10 cellular contexts compared by ENCODE assay signal in genomic region chr21:42937034-42937940, GRCh38. TPM values are rescaled to one million over a fixed set of nuclear protein-coding genes. Genes with fewer than 3 reads are reported as not detected.
DNase-seq lines count a peak whose midpoint lies in the region; TF ChIP-seq lines count a peak whose summit lies in the region.
"Not testable (repeated sequence)": the region's sequence is repeated elsewhere in the genome, so short reads cannot be mapped to it uniquely, and the experiment has no call there.
"Had no signal": no experiment of that assay in that cellular context is flagged by ENCODE, and none has a peak within 500 bp of the region (broad histone marks: within the 10 kb centered on the region; RNA-seq: fewer than 3 reads in every experiment).

No MANE protein-coding gene starts in this region.

- POLR2A ChIA-PET in RWPE1 (lab: Yijun Ruan, JAX; ENCODE audit: low non-redundant PET): not testable (repeated sequence)

- peaks cover 13% of the 10 kb centered on the region for H3F3A ChIP-seq in neural progenitor cell (ENCODE audit: low read depth)

- DNase-seq in GM12865 (ENCODE audit: low read depth) (peak; percentile 38), NB4 (ENCODE audit: low read depth) (peak; percentile 33)
- not testable (repeated sequence) for DNase-seq in RWPE1 (ENCODE audit: low spot score); neural progenitor cell (ENCODE audit: low spot score); type B pancreatic cell (ENCODE audit: extremely low spot score, unreplicated experiment)

- not testable (repeated sequence) for H3K36me3 ChIP-seq in HUES6 (ENCODE audit: control insufficient read depth, insufficient read depth, low read length); iPS-20b (ENCODE audit: insufficient read depth, low read depth, low read length); neural progenitor cell

- H4K20me1 ChIP-seq in neural progenitor cell (ENCODE audit: low read depth): not testable (repeated sequence)

- H3K4me1 ChIP-seq in HUES6 (ENCODE audit: control insufficient read depth, insufficient read depth, low read length) (peaks cover 35% of the 10 kb centered on the region), iPS-20b (ENCODE audit: insufficient read depth, low read length) (peaks cover 24% of the 10 kb centered on the region)
- not testable (repeated sequence) for H3K4me1 ChIP-seq in neural progenitor cell

- not testable (repeated sequence) for TF ChIP-seq POLR2A in NB4 (IDR thresholded peaks at IDR 0.05; ENCODE audit: extremely low read depth, insufficient read length)

- H3K4me2 ChIP-seq in neural progenitor cell: peak overlapping the region; percentile 51

- H3K27ac ChIP-seq in HUES6 (ENCODE audit: low read depth, low read length) (peak overlapping the region; percentile 83), RWPE1 (peak overlapping the region; percentile 17; the same call in 1 of the 2 replicates), iPS-20b (ENCODE audit: low read length) (peak overlapping the region; percentile 95)
- not testable (repeated sequence) for H3K27ac ChIP-seq in neural progenitor cell

- H3K9ac ChIP-seq in HUES6 (ENCODE audit: low read length) (peak overlapping the region; percentile 68), iPS-20b (ENCODE audit: low read depth, low read length) (peak overlapping the region; percentile 81; the same call in 1 of the 2 replicates)
- not testable (repeated sequence) for H3K9ac ChIP-seq in neural progenitor cell

- H3K9me3 Mint-ChIP-seq in brain, neural progenitor cell, type B pancreatic cell: not testable (repeated sequence)

- H3K79me2 ChIP-seq in neural progenitor cell (ENCODE audit: low read depth): not testable (repeated sequence)

- not testable (repeated sequence) for H3K27me3 ChIP-seq in HUES6 (ENCODE audit: control insufficient read depth, insufficient read depth, low read length); iPS-20b (ENCODE audit: insufficient read depth, low read length); neural progenitor cell

- not testable (repeated sequence) for H3K9me3 ChIP-seq in HUES6 (ENCODE audit: control insufficient read depth, insufficient read depth, low read depth, low read length); iPS-20b (ENCODE audit: insufficient read depth, low read depth, low read length); neural progenitor cell (ENCODE audit: low read depth)

- not testable (repeated sequence) for H3K4me3 Mint-ChIP-seq in brain, neural progenitor cell
- peak overlapping the region; percentile 5 for H3K4me3 Mint-ChIP-seq in type B pancreatic cell

- H3K36me3 Mint-ChIP-seq in brain, neural progenitor cell, type B pancreatic cell: not testable (repeated sequence)

- H2AFZ ChIP-seq in neural progenitor cell (replicated peaks): peak overlapping the region; percentile 60

- not testable (repeated sequence) for H3K27me3 Mint-ChIP-seq in brain; neural progenitor cell (ENCODE audit: insufficient read depth, low read depth); type B pancreatic cell

- H3K27ac Mint-ChIP-seq in brain (peak overlapping the region in 3 of 5 experiments; percentile 34 to 95 (median 54)), type B pancreatic cell (peak overlapping the region; percentile 35)
- H3K27ac Mint-ChIP-seq in neural progenitor cell: not testable (repeated sequence)

- not testable (repeated sequence) for H3K4me3 ChIP-seq in GM12865 (ENCODE audit: low read depth, low read length); HUES6 (ENCODE audit: low read depth, low read length); NB4 (ENCODE audit: low read depth, low read length); neural progenitor cell
- 0 out of 2 replicates have a peak overlapping the region, but pooled peaks have one; percentile 27 for H3K4me3 ChIP-seq in iPS-20b (ENCODE audit: low read length)

- CTCF ChIA-PET in RWPE1 (lab: Yijun Ruan, JAX): interaction anchor here (0.5 kb wide), 1 partner anchor 66 kb away, joined by 3 read pairs; no protein-coding TSS in a partner anchor

- H3K4me1 Mint-ChIP-seq in brain (peaks cover 17% of the 10 kb centered on the region), type B pancreatic cell (ENCODE audit: unreplicated experiment) (peaks cover 28% of the 10 kb centered on the region)
- not testable (repeated sequence) for H3K4me1 Mint-ChIP-seq in neural progenitor cell

- TF ChIP-seq CTCF in GM12865 (IDR thresholded peaks at IDR 0.05; ENCODE audit: insufficient read depth, low read depth, low read length, missing control alignments); NB4 (IDR thresholded peaks at IDR 0.05; ENCODE audit: low read depth, low read length); RWPE1 (conservative IDR thresholded peaks at IDR 0.05; ENCODE audit: low read depth); brain (conservative IDR thresholded peaks at IDR 0.05); neural progenitor cell (IDR thresholded peaks at IDR 0.05); type B pancreatic cell (conservative IDR thresholded peaks at IDR 0.05): not testable (repeated sequence)

RNA-seq across cellular contexts. Expression of gene ERVH48-1, which starts 11.9 kb away (rescaled TPM):
- polyA plus RNA-seq in brain (ENCODE audit: insufficient read depth, low read depth, low replicate concordance): not detected
- total RNA-seq in neural progenitor cell (ENCODE audit: low replicate concordance) (0.19 TPM in 1 of 2 replicates, not detected in the other), type B pancreatic cell (ENCODE audit: low replicate concordance) (1.8 TPM in 1 of 2 replicates, not detected in the other)
- total RNA-seq: H4, LHCN-M2 had no signal

RNA-seq across cellular contexts. Expression of gene PKNOX1, which starts 37.1 kb away (rescaled TPM):
- polyA plus RNA-seq in brain (ENCODE audit: insufficient read depth, low read depth, low replicate concordance): 17.8 TPM
- total RNA-seq in neural progenitor cell (ENCODE audit: low replicate concordance) (10.3 and 11.0 TPM in 2 replicates), type B pancreatic cell (ENCODE audit: low replicate concordance) (14.6 and 25.4 TPM in 2 replicates)

RNA-seq across cellular contexts. Expression of gene NDUFV3, which starts 44.2 kb away (rescaled TPM):
- 27.8 TPM for polyA plus RNA-seq in brain (ENCODE audit: insufficient read depth, low read depth, low replicate concordance)
- total RNA-seq in neural progenitor cell (ENCODE audit: low replicate concordance) (16.7 and 24.4 TPM in 2 replicates), type B pancreatic cell (ENCODE audit: low replicate concordance) (38.6 and 43.3 TPM in 2 replicates)

RNA-seq across cellular contexts. Expression of gene WDR4, which starts 57.9 kb away (rescaled TPM):
- 9.9 TPM for polyA plus RNA-seq in brain (ENCODE audit: insufficient read depth, low read depth, low replicate concordance)
- 5.7 and 14.6 TPM in 2 replicates for total RNA-seq in neural progenitor cell (ENCODE audit: low replicate concordance)
- total RNA-seq in type B pancreatic cell (ENCODE audit: low replicate concordance): 19.1 and 25.6 TPM in 2 replicates
